8 cellular contexts compared by ENCODE assay signal in genomic region chr4:133148690-133149363, GRCh38. TPM values are rescaled to one million over a fixed set of nuclear protein-coding genes. Genes with fewer than 3 reads are reported as not detected.
DNase-seq lines count a peak whose midpoint lies in the region; ATAC-seq and TF ChIP-seq lines count a peak whose summit lies in the region.

PCDH10 (plus strand) TSS chr4:133149294; CDS start chr4:133150141, 847 bp downstream.

- TF ChIP-seq EP300 in ovary (IDR thresholded peaks at IDR 0.05): no peak

- intact Hi-C loops in heart right ventricle (cut with DNase I) (no loop called here), ovary (cut with DNase I) (no loop called here)

- TF ChIP-seq CTCF in heart right ventricle (IDR thresholded peaks at IDR 0.05) (no peak), ovary (IDR thresholded peaks at IDR 0.05) (no peak)

- H3K27me3 ChIP-seq in heart right ventricle (peaks cover 30 to 99% (median 97%) of the 10 kb centered on the region in 7 donors), ovary (no peaks in the 10 kb centered on the region), HAP-1 (ENCODE audit: low read depth) (no peaks in the 10 kb centered on the region)

- H3K36me3 ChIP-seq in heart right ventricle (no peaks in the 10 kb centered on the region), ovary (no peaks in the 10 kb centered on the region), HAP-1 (replicated peaks) (no peaks in the 10 kb centered on the region)

- ATAC-seq in GM18498 (IDR thresholded peaks at IDR 0.05; ENCODE audit: unreplicated experiment) (peak; percentile 87), HG02973 (IDR thresholded peaks at IDR 0.05; ENCODE audit: unreplicated experiment) (peak; percentile 83), heart right ventricle (peak; percentile 88 to 97 (median 93))

- TF ChIP-seq POLR2A in ovary (IDR thresholded peaks at IDR 0.05): peak; percentile 31

- no peaks in the 10 kb centered on the region for H3K9me3 ChIP-seq in heart right ventricle
- no peaks in the 10 kb centered on the region for H3K9me3 ChIP-seq in ovary
- peaks cover 7% of the 10 kb centered on the region; the same call in 1 of the 2 replicates for H3K9me3 ChIP-seq in HAP-1

- peak within 1 kb of the TSS in 9 of 10 donors; percentile 22 to 50 (median 41) for H3K4me3 ChIP-seq in heart right ventricle
- peak within 1 kb of the TSS; percentile 40 for H3K4me3 ChIP-seq in ovary
- no peak within 1 kb of the TSS for H3K4me3 ChIP-seq in HAP-1

- 1% methylated on average over 38 of the region's 38 CpGs for WGBS in heart right ventricle, 2 donors
- WGBS in ovary, 3 donors: 1% methylated on average over 38 of the region's 38 CpGs

- H3K4me1 ChIP-seq in heart right ventricle (peaks cover 6 to 65% (median 60%) of the 10 kb centered on the region in 9 donors), ovary (ENCODE audit: insufficient read depth) (no peaks in the 10 kb centered on the region), HAP-1 (peaks cover 16% of the 10 kb centered on the region)

- in situ Hi-C loops in HAP-1 (cut with MboI; ENCODE audit: low sequenced_read_pairs): no loop called here

- peak; percentile 81 for DNase-seq in NCI-H510A treated with DMSO at 0.1 percent for 48 hours (lab: John Stamatoyannopoulos, UW)
- peak; percentile 95 for DNase-seq in amniotic stem cell (lab: John Stamatoyannopoulos, UW)
- DNase-seq in heart right ventricle: peak; percentile 81 to 84
- DNase-seq in ovary: peak; percentile 70 to 94 (median 89)
- no peak for DNase-seq in HAP-1 (ENCODE audit: low spot score in 2 of 2)
- DNase-seq in cortex of kidney (lab: John Stamatoyannopoulos, UW): no peak

- H3K27ac ChIP-seq in heart right ventricle: no peak within 1 kb of the TSS
- H3K27ac ChIP-seq in ovary: peak within 1 kb of the TSS in 1 of 2 donors; percentile 2

RNA-seq across cellular contexts. Expression of gene PCDH10, which starts in this region (rescaled TPM):
- under 1 TPM in 7 of 10 donors, not detected in 3; 0.04 to 0.20 (median 0.10) TPM for total RNA-seq in heart right ventricle
- under 1 TPM; 0.01 to 0.07 TPM for polyA plus RNA-seq in heart right ventricle
- total RNA-seq in ovary: 1 to 10 TPM in 3 of 7 donors, under 1 TPM in 4; 0.23 to 6.4 (median 0.97) TPM
- polyA plus RNA-seq in ovary: 1 to 10 TPM; 2.2 to 2.5 TPM

Comparison
In these comparisons a context has a peak if more than half of its experiments do, and no peak if none do; other contexts are left out.
1. Peak in DNase-seq, ATAC-seq and H3K4me3 ChIP-seq in heart right ventricle; RNA of the gene not detected or under 1 TPM.
2. DNase-seq: peak in NCI-H510A treated with DMSO at 0.1 percent for 48 hours (single experiment), amniotic stem cell (single experiment) and ovary (5 of 5); none in HAP-1 (0 of 2) and cortex of kidney (single experiment).
3. Peak in every context shown above with its lines, with median percentiles within 50 percentile points of each other: ATAC-seq.